ENCODE assay signal across 7 cellular contexts in genomic region chr13:46893820-46894533, GRCh38. TPM values are rescaled to one million over a fixed set of nuclear protein-coding genes. Genes with fewer than 3 reads are reported as not detected.
A peak's percentile ranks its signal among the peaks of the same experiment; 100 is the strongest.
DNase-seq lines count a peak whose midpoint lies in the region; ATAC-seq, FAIRE-seq and TF ChIP-seq lines count a peak whose summit lies in the region.

No MANE protein-coding gene starts in this region.

- TF ChIP-seq POLR2A in H1 (IDR thresholded peaks at IDR 0.05; ENCODE audit: control extremely low read depth in 1 of 2, low read depth in 2 of 2, low read length in 2 of 2): no peak

- WGBS in H1 (ENCODE audit: extremely low coverage in 1 of 2, insufficient coverage in 1 of 2, insufficient read length in 1 of 2, insufficient replicate concordance in 2 of 2, low coverage in 1 of 2, low lambda C conversion rate in 2 of 2, missing lambda C conversion rate in 1 of 2), 2 experiments: 17% methylated on average over 32 of the region's 34 CpGs; no CpG with 5 or more reads in 1 of the 2 experiments
- no CpG with 5 or more reads among the region's 34 CpGs for WGBS in mesendoderm (ENCODE audit: extremely low coverage, insufficient coverage, low lambda C conversion rate)

- no peaks in the 10 kb centered on the region for H4K20me1 ChIP-seq in H1 (replicated peaks in 1 of 2; ENCODE audit: control insufficient read depth in 1 of 2, insufficient read depth in 2 of 2, low read length in 2 of 2)

- peak; percentile 71 to 74 for TF ChIP-seq RAD21 in H1 (IDR thresholded peaks at IDR 0.05 in 1 of 2, conservative IDR thresholded peaks at IDR 0.05 in 1 of 2; ENCODE audit: low read depth in 2 of 2, low read length in 2 of 2)

- no peak overlapping the region for H3K14ac ChIP-seq in H1 (ENCODE audit: insufficient read length)

- H3K36me3 ChIP-seq in H1 (ENCODE audit: control insufficient read depth in 2 of 4, insufficient read depth in 4 of 4, low read length in 3 of 4) (no peaks in the 10 kb centered on the region), mesendoderm (ENCODE audit: control insufficient read depth, insufficient read depth, low read length) (no peaks in the 10 kb centered on the region)

- peak; percentile 66 to 87 (median 72) for TF ChIP-seq CTCF in H1 (IDR thresholded peaks at IDR 0.05; ENCODE audit: control extremely low read depth in 1 of 3, insufficient read depth in 1 of 3, low read depth in 1 of 3, low read length in 3 of 3)

- peaks cover 2% of the 10 kb centered on the region for H3K23me2 ChIP-seq in H1 (ENCODE audit: low read depth, low read length)

- H3K18ac ChIP-seq in H1 (ENCODE audit: extremely low read depth, low read length) (no peak overlapping the region), mesendoderm (ENCODE audit: low read length) (no peak overlapping the region)

- H3K9ac ChIP-seq in H1 (replicated peaks in 1 of 4; ENCODE audit: extremely low read depth in 1 of 4, low read depth in 3 of 4, low read length in 3 of 4) (peak overlapping the region in 2 of 4 experiments; percentile 5 to 32; a peak in 2 of 7 replicates), mesendoderm (ENCODE audit: low read length) (peak overlapping the region; percentile 73)

- CTCF ChIA-PET in H1 (lab: Charles Lee; ENCODE audit: partially characterized antibody): interaction anchor here (0.5 to 3.6 kb wide), 52 partner anchors 9 to 1686 kb away, joined by 3 to 18 read pairs (median 4); no protein-coding TSS in a partner anchor

- no peak overlapping the region for H3K56ac ChIP-seq in H1 (replicated peaks; ENCODE audit: insufficient read length, low read depth, low read length)
- peak overlapping the region; percentile 87 for H3K56ac ChIP-seq in mesendoderm (ENCODE audit: low read length)

- H3K4me3 ChIP-seq in H1 (ENCODE audit: extremely low read depth in 1 of 4, insufficient read depth in 2 of 4, low read depth in 3 of 4, low read length in 4 of 4): peak overlapping the region; percentile 44 to 68 (median 63)
- peak overlapping the region; percentile 49 for H3K4me3 ChIP-seq in mesendoderm (ENCODE audit: low read length)

- no peak overlapping the region for H4K5ac ChIP-seq in H1 (ENCODE audit: insufficient read length, low read depth, low read length)
- H4K5ac ChIP-seq in mesendoderm (ENCODE audit: low read length): no peak overlapping the region

- no peak overlapping the region; the same call in 1 of the 2 replicates for H2BK15ac ChIP-seq in H1 (ENCODE audit: low read length)
- no peak overlapping the region for H2BK15ac ChIP-seq in mesendoderm (replicated peaks; ENCODE audit: low read depth)

- H2BK5ac ChIP-seq in H1 (ENCODE audit: low read depth, low read length): no peak overlapping the region; the same call in 1 of the 2 replicates
- H2BK5ac ChIP-seq in mesendoderm (ENCODE audit: low read length): no peak overlapping the region

- H2AFZ ChIP-seq in H1 (ENCODE audit: low read length): peak overlapping the region; percentile 96

- POLR2A ChIA-PET in H1 (lab: Charles Lee; ENCODE audit: partially characterized antibody): no interaction called here

- H2BK120ac ChIP-seq in H1 (replicated peaks; ENCODE audit: low read depth, low read length) (no peak overlapping the region), mesendoderm (ENCODE audit: low read depth, low read length) (no peak overlapping the region)

- peak overlapping the region; percentile 67 to 78 for H3K4me2 ChIP-seq in H1 (ENCODE audit: insufficient read depth in 1 of 2, low read depth in 2 of 2, low read length in 2 of 2)
- peak overlapping the region; percentile 73 for H3K4me2 ChIP-seq in mesendoderm (ENCODE audit: low read length)

- no peaks in the 10 kb centered on the region for H3K79me1 ChIP-seq in H1 (ENCODE audit: low read depth, low read length)
- H3K79me1 ChIP-seq in mesendoderm (ENCODE audit: low read length): no peaks in the 10 kb centered on the region

- H3K9me3 ChIP-seq in H1 (ENCODE audit: insufficient read depth in 2 of 2, low read depth in 1 of 2, low read length in 1 of 2): no peaks in the 10 kb centered on the region

- no peak for FAIRE-seq in H1 (lab: Jason Lieb, UNC)

- H4K91ac ChIP-seq in H1 (replicated peaks; ENCODE audit: insufficient read length, low read length): no peak overlapping the region

- no peak overlapping the region for H2BK12ac ChIP-seq in H1 (ENCODE audit: low read depth, low read length)

- no peak overlapping the region for H3K23ac ChIP-seq in H1 (ENCODE audit: insufficient read length)
- H3K23ac ChIP-seq in mesendoderm (ENCODE audit: low read length): no peak overlapping the region

- H2BK20ac ChIP-seq in H1 (ENCODE audit: low read length): no peak overlapping the region

- TF ChIP-seq EP300 in H1 (IDR thresholded peaks at IDR 0.05; ENCODE audit: borderline replicate concordance in 1 of 2, low read depth in 2 of 2, low read length in 2 of 2): no peak

- H3K4me1 ChIP-seq in H1 (replicated peaks in 1 of 4; ENCODE audit: control insufficient read depth in 3 of 4, insufficient read depth in 4 of 4, low read length in 3 of 4): peaks cover 0 to 3% (median under 1%) of the 10 kb centered on the region in 4 experiments; a peak in 3 of 7 replicates
- peaks cover 3% of the 10 kb centered on the region for H3K4me1 ChIP-seq in mesendoderm (ENCODE audit: control insufficient read depth, low read depth, low read length)

- no peak overlapping the region for H3K4ac ChIP-seq in H1 (replicated peaks; ENCODE audit: insufficient read length, low read depth, low read length)
- H3K4ac ChIP-seq in mesendoderm (ENCODE audit: low read depth, low read length): no peak overlapping the region

- peak; percentile 25 for DNase-seq in NCI-H774 (lab: John Stamatoyannopoulos, UW)
- DNase-seq in activated CD8-positive, alpha-beta memory T cell treated with anti-CD3 and anti-CD28 coated beads for 4 hours (ENCODE audit: low read depth in 2 of 2): peak; percentile 6 to 15
- DNase-seq in H1 (ENCODE audit: low read depth in 1 of 2, low spot score in 2 of 2): peak; percentile 10 to 94
- DNase-seq in mesendoderm: peak; percentile 70
- peak; percentile 22 for DNase-seq in stimulated activated CD8-positive, alpha-beta memory T cell treated with anti-CD3 and anti-CD28 coated beads, Interleukin-12 subunit alpha, Interleukin-12 subunit beta, amount 100 ng/mL, for 1 hour (ENCODE audit: low read depth)

- H4K8ac ChIP-seq in H1 (ENCODE audit: extremely low read depth, insufficient read depth, low read length) (no peak overlapping the region), mesendoderm (ENCODE audit: low read depth, low read length) (no peak overlapping the region)

- H3K27me3 ChIP-seq in H1 (replicated peaks in 1 of 4; ENCODE audit: control insufficient read depth in 3 of 4, extremely low read depth in 1 of 4, insufficient read depth in 3 of 4, low read length in 3 of 4) (no peaks in the 10 kb centered on the region), mesendoderm (ENCODE audit: insufficient read depth, low read length, poor library complexity) (no peaks in the 10 kb centered on the region)

- H2AK5ac ChIP-seq in H1 (ENCODE audit: low read depth, low read length): no peak overlapping the region
- H2AK5ac ChIP-seq in mesendoderm (ENCODE audit: low read length): no peak overlapping the region

- ATAC-seq in GM18502 (IDR thresholded peaks at IDR 0.05; ENCODE audit: poor library complexity, unreplicated experiment) (peak; percentile 90), HG02759 (IDR thresholded peaks at IDR 0.05; ENCODE audit: unreplicated experiment) (peak; percentile 95)

- H3K27ac ChIP-seq in H1 (ENCODE audit: low read depth, low read length) (no peak overlapping the region), mesendoderm (ENCODE audit: low read depth, low read length) (no peak overlapping the region)

- H3K79me2 ChIP-seq in H1 (ENCODE audit: control insufficient read depth in 1 of 2, insufficient read depth in 2 of 2, low read length in 2 of 2) (no peaks in the 10 kb centered on the region), mesendoderm (ENCODE audit: control insufficient read depth, insufficient read depth, low read length) (no peaks in the 10 kb centered on the region)

TF ChIP-seq in H1, 55 proteins besides CTCF, POLR2A, EP300 and RAD21 (continues in another document):
- TF ChIP-seq HDAC2 (IDR thresholded peaks at IDR 0.05; ENCODE audit: borderline replicate concordance in 1 of 2, low read depth in 2 of 2, low read length in 2 of 2) (0 out of 4 replicates have a peak, but pooled peaks of 1 of the 2 experiments have one; percentile 40), SP4 (IDR thresholded peaks at IDR 0.05; ENCODE audit: low read length) (no peak), TCF12 (IDR thresholded peaks at IDR 0.05; ENCODE audit: low read depth, low read length) (no peak), RNF2 (IDR thresholded peaks at IDR 0.05; ENCODE audit: borderline replicate concordance, low read depth, low read length, missing control alignments, poor library complexity, severe bottlenecking) (no peak), GTF2F1 (IDR thresholded peaks at IDR 0.05; ENCODE audit: borderline replicate concordance, low read depth, low read length) (no peak), KDM4A (IDR thresholded peaks at IDR 0.05; ENCODE audit: low read depth, low read length, severe bottlenecking) (peak; percentile 48), FOSL1 (IDR thresholded peaks at IDR 0.05; ENCODE audit: insufficient read depth, low read depth, low read length) (0 out of 2 replicates have a peak, but pooled peaks have one; percentile 12), ATF3 (IDR thresholded peaks at IDR 0.05; ENCODE audit: insufficient read depth, low read depth, low read length) (no peak)

RNA-seq across cellular contexts. Expression of gene HTR2A, which starts 2.9 kb away (rescaled TPM):
- total RNA-seq in H1 (2021; fragmentation: NEBNext Ultra II Directional; extraction: Animal tissue kit (Norgen Biotek cat#: 25700)): not detected in 2 replicates
- not detected in 2 replicates for polyA plus RNA-seq in H1 (2011; rRNA removed)
- polyA plus RNA-seq in H1 (2011; cell fraction: cytosol; rRNA removed): not detected
- not detected for polyA plus RNA-seq in H1 (2011; cell fraction: nucleus; rRNA removed)
- not detected in 4 replicates for polyA plus RNA-seq in H1 (2012, experiment 1 of 2)
- not detected for polyA plus RNA-seq in H1 (2012, experiment 2 of 2)
- not detected for polyA plus RNA-seq in H1 (2013, experiment 1 of 2)
- not detected for polyA plus RNA-seq in H1 (2013, experiment 2 of 2)
- not detected in 2 replicates for polyA minus RNA-seq in H1 (2011; rRNA and poly(A)+ RNA removed)
- not detected for polyA minus RNA-seq in H1 (2011; cell fraction: cytosol; rRNA and poly(A)+ RNA removed)
- polyA minus RNA-seq in H1 (2011; cell fraction: nucleus; rRNA and poly(A)+ RNA removed): not detected
- polyA plus RNA-seq in mesendoderm (2013, experiment 1 of 2): not detected
- not detected for polyA plus RNA-seq in mesendoderm (2013, experiment 2 of 2)

Comparison
In these comparisons a context has a peak if more than half of its experiments do, and no peak if none do; other contexts are left out.
1. DNase-seq: peak in every context shown above with its lines; median percentile 70 in mesendoderm; 52 in H1; 25 in NCI-H774; 22 in stimulated activated CD8-positive, alpha-beta memory T cell treated with anti-CD3 and anti-CD28 coated beads, Interleukin-12 subunit alpha, Interleukin-12 subunit beta, amount 100 ng/mL, for 1 hour; 10 in activated CD8-positive, alpha-beta memory T cell treated with anti-CD3 and anti-CD28 coated beads for 4 hours.